8 cellular contexts compared by ENCODE assay signal in the genomic region with DNA sequence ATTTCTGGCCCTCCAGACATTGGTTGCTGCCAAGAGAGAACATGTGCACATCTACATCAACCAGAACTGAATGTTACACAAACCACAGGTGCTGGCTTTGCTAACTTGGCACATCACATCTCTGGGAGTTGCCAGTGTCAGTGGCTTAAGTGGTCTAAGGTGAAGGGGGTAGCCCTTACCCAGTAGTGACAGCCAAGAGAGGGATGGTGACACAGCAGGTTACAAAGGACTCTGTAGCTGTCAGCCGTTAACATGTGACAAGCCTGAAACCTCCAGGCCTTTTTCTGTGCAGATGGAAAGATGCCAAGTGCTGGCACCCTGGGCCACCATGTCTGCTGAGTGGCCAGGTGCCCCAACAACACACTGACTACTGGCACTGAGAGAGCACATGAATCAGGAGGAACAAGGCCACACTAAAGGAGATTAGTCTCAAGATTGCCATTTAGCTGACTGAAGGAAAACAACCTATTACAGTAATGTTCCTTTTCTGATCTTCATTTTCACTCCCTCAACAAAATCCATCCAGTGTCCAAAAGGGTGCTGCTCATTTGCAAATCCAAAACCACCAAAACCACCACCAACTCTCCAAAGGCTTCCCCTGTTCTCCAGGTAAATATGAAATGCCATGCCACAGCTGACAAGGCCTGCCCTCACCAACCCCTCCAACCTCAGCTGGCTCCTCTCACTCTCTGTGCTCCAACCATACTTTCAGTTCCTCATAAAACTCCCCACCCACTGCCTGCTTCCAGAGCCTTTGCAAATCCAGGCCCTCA.
A peak's percentile ranks its signal among the peaks of the same experiment; 100 is the strongest.
DNase-seq lines count a peak whose midpoint lies in the region; ATAC-seq lines count a peak whose summit lies in the region.

No MANE protein-coding gene starts in this region.

- peak overlapping the region in 16 of 21 experiments; percentile 12 to 80 (median 57) for H3K27ac ChIP-seq in skin epidermis

- peak; percentile 60 for ATAC-seq in GM21825 (IDR thresholded peaks at IDR 0.05; ENCODE audit: unreplicated experiment)

- DNase-seq in Ammon's horn (ENCODE audit: low spot score): peak; percentile 46
- peak; percentile 17 for DNase-seq in NCI-H510A (lab: John Stamatoyannopoulos, UW)
- DNase-seq in fibroblast of peridontal ligament (ENCODE audit: extremely low read depth): peak; percentile 32
- no peak for DNase-seq in NCI-H2227 (lab: John Stamatoyannopoulos, UW; ENCODE audit: unreplicated experiment)
- no peak for DNase-seq in NCI-H526 treated with DMSO at 0.1 percent for 48 hours (lab: John Stamatoyannopoulos, UW)
- no peak for DNase-seq in midbrain (lab: John Stamatoyannopoulos, UW)

- no peak overlapping the region for H3K4me3 ChIP-seq in skin epidermis

Comparison
In these comparisons a context has a peak if more than half of its experiments do, and no peak if none do; other contexts are left out.
1. DNase-seq: peak in Ammon's horn (single experiment), NCI-H510A (single experiment) and fibroblast of peridontal ligament (single experiment); none in NCI-H2227 (single experiment), NCI-H526 treated with DMSO at 0.1 percent for 48 hours (single experiment) and midbrain (single experiment).